ENCODE assay signal across 24 cellular contexts in genomic region chr10:42980553-42981357, GRCh38.
A peak's percentile ranks its signal among the peaks of the same experiment; 100 is the strongest.
DNase-seq lines count a peak whose midpoint lies in the region; ATAC-seq, FAIRE-seq and TF ChIP-seq lines count a peak whose summit lies in the region.
"Had no signal": no experiment of that assay in that cellular context is flagged by ENCODE, and none has a peak within 500 bp of the region (broad histone marks: within the 10 kb centered on the region; RNA-seq: fewer than 3 reads in every experiment).

No MANE protein-coding gene starts in this region.

- no peaks in the 10 kb centered on the region for H3K9me3 Mint-ChIP-seq in activated CD4-positive, alpha-beta memory T cell treated with anti-CD3 and anti-CD28 coated beads for 36 hours
- no peaks in the 10 kb centered on the region for H3K9me3 Mint-ChIP-seq in activated CD4-positive, alpha-beta memory T cell treated with anti-CD3 and anti-CD28 coated beads, Interleukin-2, amount 10 ng/mL, durations not matched to agents 7 days and 5 days
- H3K9me3 Mint-ChIP-seq in activated CD8-positive, alpha-beta memory T cell treated with anti-CD3 and anti-CD28 coated beads, Interleukin-2, amount 10 ng/mL, durations not matched to agents 7 days and 5 days (ENCODE audit: low read depth) = no peaks in the 10 kb centered on the region
- no peaks in the 10 kb centered on the region for H3K9me3 Mint-ChIP-seq in progenitor cell of endocrine pancreas (ENCODE audit: low read depth)
- H3K9me3 Mint-ChIP-seq: activated T-helper 1 cell treated with anti-CD3 and anti-CD28 coated beads, Interleukin-12 subunit alpha, Interleukin-12 subunit beta, Interleukin-2, Interleukin-4 antibody, amounts not matched to agents 30 ng/mL and 10 ng/mL and 1 ng/mL, durations not matched to agents 14 hours and 24 hours and 36 hours; dendritic cell treated with granulocyte-macrophage colony-stimulating factor and Interleukin-4, amounts not matched to agents 40 ng/mL and 50 ng/mL, for 4 days; T-helper 1 cell treated with Interleukin-12 subunit alpha and Interleukin-12 subunit beta and Interleukin-4 antibody, amounts not matched to agents 30 μg/mL and 1 μg/mL, for 36 hours had no signal

- H3K27ac Mint-ChIP-seq in activated CD4-positive, alpha-beta memory T cell treated with anti-CD3 and anti-CD28 coated beads for 36 hours = no peak overlapping the region
- no peak overlapping the region for H3K27ac Mint-ChIP-seq in activated CD4-positive, alpha-beta memory T cell treated with anti-CD3 and anti-CD28 coated beads, Interleukin-2, amount 10 ng/mL, durations not matched to agents 7 days and 5 days
- no peak overlapping the region for H3K27ac Mint-ChIP-seq in activated CD8-positive, alpha-beta memory T cell treated with anti-CD3 and anti-CD28 coated beads, Interleukin-2, amount 10 ng/mL, durations not matched to agents 7 days and 5 days
- H3K27ac Mint-ChIP-seq in progenitor cell of endocrine pancreas = no peak overlapping the region
- H3K27ac Mint-ChIP-seq: activated T-helper 1 cell treated with anti-CD3 and anti-CD28 coated beads, Interleukin-12 subunit alpha, Interleukin-12 subunit beta, Interleukin-2, Interleukin-4 antibody, amounts not matched to agents 30 ng/mL and 10 ng/mL and 1 ng/mL, durations not matched to agents 14 hours and 24 hours and 36 hours; dendritic cell treated with granulocyte-macrophage colony-stimulating factor and Interleukin-4, amounts not matched to agents 40 ng/mL and 50 ng/mL, for 4 days; T-helper 1 cell treated with Interleukin-12 subunit alpha and Interleukin-12 subunit beta and Interleukin-4 antibody, amounts not matched to agents 30 μg/mL and 1 μg/mL, for 36 hours had no signal

- no peak for ATAC-seq in activated CD8-positive, alpha-beta memory T cell treated with anti-CD3 and anti-CD28 coated beads, Interleukin-2, amount 10 ng/mL, durations not matched to agents 7 days and 5 days
- no peak for ATAC-seq in GM19351 (IDR thresholded peaks at IDR 0.05; ENCODE audit: unreplicated experiment)

- no peak for FAIRE-seq in kidney (lab: Jason Lieb, UNC)
- FAIRE-seq: GM12892, GM19239, small intestine had no signal

- no peaks in the 10 kb centered on the region for H3K36me3 Mint-ChIP-seq in activated CD4-positive, alpha-beta memory T cell treated with anti-CD3 and anti-CD28 coated beads for 36 hours
- no peaks in the 10 kb centered on the region for H3K36me3 Mint-ChIP-seq in activated CD4-positive, alpha-beta memory T cell treated with anti-CD3 and anti-CD28 coated beads, Interleukin-2, amount 10 ng/mL, durations not matched to agents 7 days and 5 days (ENCODE audit: low read depth)
- no peaks in the 10 kb centered on the region for H3K36me3 Mint-ChIP-seq in activated CD8-positive, alpha-beta memory T cell treated with anti-CD3 and anti-CD28 coated beads, Interleukin-2, amount 10 ng/mL, durations not matched to agents 7 days and 5 days
- H3K36me3 Mint-ChIP-seq in progenitor cell of endocrine pancreas (ENCODE audit: insufficient read depth) = no peaks in the 10 kb centered on the region

- intact Hi-C loops in activated CD4-positive, alpha-beta memory T cell treated with anti-CD3 and anti-CD28 coated beads for 36 hours (cut with micrococcal nuclease) = no loop called here
- intact Hi-C loops in kidney (cut with DNase I) = no loop called here

- peak; percentile 4 for DNase-seq in activated CD4-positive, alpha-beta memory T cell treated with anti-CD3 and anti-CD28 coated beads for 36 hours
- no peak for DNase-seq in activated CD4-positive, alpha-beta memory T cell treated with anti-CD3 and anti-CD28 coated beads, Interleukin-2, amount 10 ng/mL, durations not matched to agents 7 days and 5 days
- DNase-seq in activated CD8-positive, alpha-beta memory T cell treated with anti-CD3 and anti-CD28 coated beads, Interleukin-2, amount 10 ng/mL, durations not matched to agents 7 days and 5 days = peak; percentile 31
- DNase-seq in kidney (peak; percentile 39), progenitor cell of endocrine pancreas (ENCODE audit: low spot score, unreplicated experiment) (peak; percentile 6), globus pallidus (ENCODE audit: low spot score) (no peak), cortex of kidney (lab: John Stamatoyannopoulos, UW) (no peak)
- DNase-seq: 8988T; activated CD4-positive, alpha-beta T cell treated with anti-CD3 and anti-CD28 coated beads, Interleukin-2, amount 50 U/mL, for 1 hour; DMS79 treated with DMSO at 0.1 percent for 48 hours; hippocampal formation; mammary epithelial cell; NCI-H187 treated with DMSO at 0.1 percent for 48 hours; SIG-M5; stimulated activated CD4-positive, alpha-beta T cell treated with anti-CD3 and anti-CD28 coated beads, Interleukin-4, amount 100 ng/mL, for 24 hours had no signal

- H3K9ac ChIP-seq in kidney (ENCODE audit: low read length in 2 of 2) = no peak overlapping the region

- CTCF ChIA-PET in activated CD4-positive, alpha-beta memory T cell treated with anti-CD3 and anti-CD28 coated beads for 36 hours (lab: Charles Lee) = no interaction called here
- CTCF ChIA-PET in activated CD4-positive, alpha-beta memory T cell treated with anti-CD3 and anti-CD28 coated beads, Interleukin-2, amount 10 ng/mL, durations not matched to agents 7 days and 5 days (lab: Charles Lee) = no interaction called here
- CTCF ChIA-PET in activated CD8-positive, alpha-beta memory T cell treated with anti-CD3 and anti-CD28 coated beads, Interleukin-2, amount 10 ng/mL, durations not matched to agents 7 days and 5 days (lab: Charles Lee) = no interaction called here

- no peaks in the 10 kb centered on the region for H3K4me1 ChIP-seq in kidney (ENCODE audit: control insufficient read depth in 1 of 2, insufficient read depth in 1 of 2, low read depth in 1 of 2, low read length in 2 of 2)
- H3K4me1 ChIP-seq: adrenal gland, uterus had no signal

- no peak overlapping the region for H3K4me3 Mint-ChIP-seq in activated CD4-positive, alpha-beta memory T cell treated with anti-CD3 and anti-CD28 coated beads for 36 hours
- H3K4me3 Mint-ChIP-seq in activated CD4-positive, alpha-beta memory T cell treated with anti-CD3 and anti-CD28 coated beads, Interleukin-2, amount 10 ng/mL, durations not matched to agents 7 days and 5 days = no peak overlapping the region
- H3K4me3 Mint-ChIP-seq in activated CD8-positive, alpha-beta memory T cell treated with anti-CD3 and anti-CD28 coated beads, Interleukin-2, amount 10 ng/mL, durations not matched to agents 7 days and 5 days = no peak overlapping the region
- H3K4me3 Mint-ChIP-seq in progenitor cell of endocrine pancreas (ENCODE audit: low read depth) = no peak overlapping the region
- H3K4me3 Mint-ChIP-seq: activated T-helper 1 cell treated with anti-CD3 and anti-CD28 coated beads, Interleukin-12 subunit alpha, Interleukin-12 subunit beta, Interleukin-2, Interleukin-4 antibody, amounts not matched to agents 30 ng/mL and 10 ng/mL and 1 ng/mL, durations not matched to agents 14 hours and 24 hours and 36 hours; dendritic cell treated with granulocyte-macrophage colony-stimulating factor and Interleukin-4, amounts not matched to agents 40 ng/mL and 50 ng/mL, for 4 days; T-helper 1 cell treated with Interleukin-12 subunit alpha and Interleukin-12 subunit beta and Interleukin-4 antibody, amounts not matched to agents 30 μg/mL and 1 μg/mL, for 36 hours had no signal

- no peaks in the 10 kb centered on the region for H3K4me1 Mint-ChIP-seq in activated CD4-positive, alpha-beta memory T cell treated with anti-CD3 and anti-CD28 coated beads for 36 hours (ENCODE audit: low read depth)
- H3K4me1 Mint-ChIP-seq in activated CD4-positive, alpha-beta memory T cell treated with anti-CD3 and anti-CD28 coated beads, Interleukin-2, amount 10 ng/mL, durations not matched to agents 7 days and 5 days = peaks cover 5% of the 10 kb centered on the region
- H3K4me1 Mint-ChIP-seq in activated CD8-positive, alpha-beta memory T cell treated with anti-CD3 and anti-CD28 coated beads, Interleukin-2, amount 10 ng/mL, durations not matched to agents 7 days and 5 days = no peaks in the 10 kb centered on the region
- H3K4me1 Mint-ChIP-seq in progenitor cell of endocrine pancreas (ENCODE audit: low read depth) = peaks cover 8% of the 10 kb centered on the region

- no peak for TF ChIP-seq CTCF in kidney (IDR thresholded peaks at IDR 0.05; ENCODE audit: borderline replicate concordance, extremely low read depth, insufficient read depth)
- no peak for TF ChIP-seq CTCF in progenitor cell of endocrine pancreas (IDR thresholded peaks at IDR 0.05; ENCODE audit: unreplicated experiment)

- no peaks in the 10 kb centered on the region for H3K9me3 ChIP-seq in kidney (ENCODE audit: control insufficient read depth in 1 of 2, low read length in 2 of 2)
- H3K9me3 ChIP-seq: adrenal gland, uterus had no signal

- H3K27ac ChIP-seq in kidney (ENCODE audit: low read depth in 2 of 2, low read length in 2 of 2) = no peak overlapping the region
- H3K27ac ChIP-seq: uterus had no signal

- no peaks in the 10 kb centered on the region for H3K36me3 ChIP-seq in kidney (ENCODE audit: control insufficient read depth in 1 of 2, insufficient read depth in 2 of 2, low read length in 2 of 2)
- H3K36me3 ChIP-seq: adrenal gland, uterus had no signal

- no peak overlapping the region for H3K4me3 ChIP-seq in kidney (ENCODE audit: low read length in 2 of 2)
- H3K4me3 ChIP-seq: adrenal gland, uterus had no signal

- POLR2A ChIA-PET in activated CD4-positive, alpha-beta memory T cell treated with anti-CD3 and anti-CD28 coated beads for 36 hours (lab: Charles Lee) = no interaction called here
- POLR2A ChIA-PET in activated CD4-positive, alpha-beta memory T cell treated with anti-CD3 and anti-CD28 coated beads, Interleukin-2, amount 10 ng/mL, durations not matched to agents 7 days and 5 days (lab: Charles Lee) = no interaction called here

- no peaks in the 10 kb centered on the region for H3K27me3 Mint-ChIP-seq in activated CD4-positive, alpha-beta memory T cell treated with anti-CD3 and anti-CD28 coated beads for 36 hours
- H3K27me3 Mint-ChIP-seq in activated CD4-positive, alpha-beta memory T cell treated with anti-CD3 and anti-CD28 coated beads, Interleukin-2, amount 10 ng/mL, durations not matched to agents 7 days and 5 days = no peaks in the 10 kb centered on the region
- H3K27me3 Mint-ChIP-seq in activated CD8-positive, alpha-beta memory T cell treated with anti-CD3 and anti-CD28 coated beads, Interleukin-2, amount 10 ng/mL, durations not matched to agents 7 days and 5 days = no peaks in the 10 kb centered on the region
- peaks cover 8% of the 10 kb centered on the region for H3K27me3 Mint-ChIP-seq in progenitor cell of endocrine pancreas

Comparison
In these comparisons a context has a peak if more than half of its experiments do, and no peak if none do; other contexts are left out.
1. DNase-seq: peak in activated CD4-positive, alpha-beta memory T cell treated with anti-CD3 and anti-CD28 coated beads for 36 hours (single experiment), activated CD8-positive, alpha-beta memory T cell treated with anti-CD3 and anti-CD28 coated beads, Interleukin-2, amount 10 ng/mL, durations not matched to agents 7 days and 5 days (single experiment), kidney (single experiment) and progenitor cell of endocrine pancreas (single experiment); none in activated CD4-positive, alpha-beta memory T cell treated with anti-CD3 and anti-CD28 coated beads, Interleukin-2, amount 10 ng/mL, durations not matched to agents 7 days and 5 days (single experiment), globus pallidus (single experiment) and cortex of kidney (single experiment).